Comparison of ENCODE assay signal across 1 cellular context in genomic region chr15:39579487-39580116, GRCh38.
TF ChIP-seq lines count a peak whose summit lies in the region.

No MANE protein-coding gene starts in this region.

TF ChIP-seq in GM12878, 131 proteins besides CTCF, POLR2A, EP300 and RAD21 (continued from another document):
- TF ChIP-seq, protein P1, sequence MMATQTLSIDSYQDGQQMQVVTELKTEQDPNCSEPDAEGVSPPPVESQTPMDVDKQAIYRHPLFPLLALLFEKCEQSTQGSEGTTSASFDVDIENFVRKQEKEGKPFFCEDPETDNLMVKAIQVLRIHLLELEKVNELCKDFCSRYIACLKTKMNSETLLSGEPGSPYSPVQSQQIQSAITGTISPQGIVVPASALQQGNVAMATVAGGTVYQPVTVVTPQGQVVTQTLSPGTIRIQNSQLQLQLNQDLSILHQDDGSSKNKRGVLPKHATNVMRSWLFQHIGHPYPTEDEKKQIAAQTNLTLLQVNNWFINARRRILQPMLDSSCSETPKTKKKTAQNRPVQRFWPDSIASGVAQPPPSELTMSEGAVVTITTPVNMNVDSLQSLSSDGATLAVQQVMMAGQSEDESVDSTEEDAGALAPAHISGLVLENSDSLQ (IDR thresholded peaks at IDR 0.05), result no peak
- TF ChIP-seq BHLHE40 (IDR thresholded peaks at IDR 0.05; ENCODE audit: borderline replicate concordance in 1 of 2, low read depth in 2 of 2, low read length in 1 of 2), result peak in 1 of 2 experiments; percentile 41; a peak in 2 of 4 replicates
- TF ChIP-seq SREBF1 (IDR thresholded peaks at IDR 0.05; ENCODE audit: low read length), result no peak
- TF ChIP-seq ATF2 (IDR thresholded peaks at IDR 0.05; ENCODE audit: low read length), result no peak
- no peak for TF ChIP-seq EZH2 (IDR thresholded peaks at IDR 0.05; ENCODE audit: borderline replicate concordance, control insufficient read depth, low read depth, low read length)
- TF ChIP-seq, protein P2, sequence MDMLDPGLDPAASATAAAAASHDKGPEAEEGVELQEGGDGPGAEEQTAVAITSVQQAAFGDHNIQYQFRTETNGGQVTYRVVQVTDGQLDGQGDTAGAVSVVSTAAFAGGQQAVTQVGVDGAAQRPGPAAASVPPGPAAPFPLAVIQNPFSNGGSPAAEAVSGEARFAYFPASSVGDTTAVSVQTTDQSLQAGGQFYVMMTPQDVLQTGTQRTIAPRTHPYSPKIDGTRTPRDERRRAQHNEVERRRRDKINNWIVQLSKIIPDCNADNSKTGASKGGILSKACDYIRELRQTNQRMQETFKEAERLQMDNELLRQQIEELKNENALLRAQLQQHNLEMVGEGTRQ (IDR thresholded peaks at IDR 0.05; ENCODE audit: borderline replicate concordance, low read depth, low read length), result no peak
- TF ChIP-seq, protein P3, sequence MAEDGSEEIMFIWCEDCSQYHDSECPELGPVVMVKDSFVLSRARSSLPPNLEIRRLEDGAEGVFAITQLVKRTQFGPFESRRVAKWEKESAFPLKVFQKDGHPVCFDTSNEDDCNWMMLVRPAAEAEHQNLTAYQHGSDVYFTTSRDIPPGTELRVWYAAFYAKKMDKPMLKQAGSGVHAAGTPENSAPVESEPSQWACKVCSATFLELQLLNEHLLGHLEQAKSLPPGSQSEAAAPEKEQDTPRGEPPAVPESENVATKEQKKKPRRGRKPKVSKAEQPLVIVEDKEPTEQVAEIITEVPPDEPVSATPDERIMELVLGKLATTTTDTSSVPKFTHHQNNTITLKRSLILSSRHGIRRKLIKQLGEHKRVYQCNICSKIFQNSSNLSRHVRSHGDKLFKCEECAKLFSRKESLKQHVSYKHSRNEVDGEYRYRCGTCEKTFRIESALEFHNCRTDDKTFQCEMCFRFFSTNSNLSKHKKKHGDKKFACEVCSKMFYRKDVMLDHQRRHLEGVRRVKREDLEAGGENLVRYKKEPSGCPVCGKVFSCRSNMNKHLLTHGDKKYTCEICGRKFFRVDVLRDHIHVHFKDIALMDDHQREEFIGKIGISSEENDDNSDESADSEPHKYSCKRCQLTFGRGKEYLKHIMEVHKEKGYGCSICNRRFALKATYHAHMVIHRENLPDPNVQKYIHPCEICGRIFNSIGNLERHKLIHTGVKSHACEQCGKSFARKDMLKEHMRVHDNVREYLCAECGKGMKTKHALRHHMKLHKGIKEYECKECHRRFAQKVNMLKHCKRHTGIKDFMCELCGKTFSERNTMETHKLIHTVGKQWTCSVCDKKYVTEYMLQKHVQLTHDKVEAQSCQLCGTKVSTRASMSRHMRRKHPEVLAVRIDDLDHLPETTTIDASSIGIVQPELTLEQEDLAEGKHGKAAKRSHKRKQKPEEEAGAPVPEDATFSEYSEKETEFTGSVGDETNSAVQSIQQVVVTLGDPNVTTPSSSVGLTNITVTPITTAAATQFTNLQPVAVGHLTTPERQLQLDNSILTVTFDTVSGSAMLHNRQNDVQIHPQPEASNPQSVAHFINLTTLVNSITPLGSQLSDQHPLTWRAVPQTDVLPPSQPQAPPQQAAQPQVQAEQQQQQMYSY (CRISPR knock-in tag; IDR thresholded peaks at IDR 0.05), result no peak
- TF ChIP-seq SREBF2 (IDR thresholded peaks at IDR 0.05; ENCODE audit: low read length), result no peak
- TF ChIP-seq SRF (IDR thresholded peaks at IDR 0.05; ENCODE audit: low read depth in 2 of 2, low read length in 2 of 2), result peak; percentile 23 to 56; a peak in 2 of 4 replicates
- no peak for TF ChIP-seq WRNIP1 (IDR thresholded peaks at IDR 0.05; ENCODE audit: borderline replicate concordance, low read depth, low read length)
TF ChIP-seq in GM12878: peak in this region for 2.
